In the genomic region with DNA sequence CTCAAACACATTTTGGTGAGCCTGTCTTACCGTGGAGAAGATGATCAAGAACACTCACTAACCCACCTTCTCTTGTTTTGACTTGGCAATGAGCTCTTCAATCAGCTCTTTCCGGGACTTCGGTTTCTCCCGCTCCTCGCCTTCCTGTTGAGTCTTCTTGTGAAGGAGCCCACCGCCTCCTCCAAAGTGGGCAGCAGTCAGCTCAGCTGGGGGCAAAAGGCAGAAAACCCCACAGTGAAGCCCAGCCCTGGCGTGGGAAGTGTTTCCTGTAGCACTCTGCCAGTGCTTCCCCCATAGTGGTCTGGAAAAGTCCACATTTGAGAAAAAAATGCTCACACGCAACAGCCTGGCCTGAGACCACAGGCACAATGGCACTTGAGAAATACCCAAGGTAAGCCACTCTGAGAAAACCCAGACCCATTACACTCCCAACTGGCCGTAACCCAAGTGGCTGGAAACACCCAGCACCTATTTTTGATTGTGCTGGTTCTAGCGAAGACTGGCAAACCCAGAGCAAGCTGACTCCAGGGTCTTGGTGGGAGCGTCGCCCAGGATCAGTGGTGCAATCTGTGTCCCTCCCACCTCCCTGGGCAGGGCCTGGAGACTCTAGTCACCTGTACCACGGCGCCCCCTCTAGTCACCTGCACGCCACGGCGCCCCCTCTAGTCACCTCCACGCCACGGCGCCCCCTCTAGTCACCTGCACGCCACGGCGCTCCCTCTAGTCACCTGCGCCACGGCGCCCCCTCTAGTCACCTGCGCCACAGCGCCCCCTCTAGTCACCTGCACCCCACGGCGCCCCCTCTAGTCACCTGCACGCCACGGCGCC, we compare ENCODE assay signal across 1 cellular context.
TF ChIP-seq lines count a peak whose summit lies in the region.

No MANE protein-coding gene starts in this region.

TF ChIP-seq in HepG2, 621 proteins besides CTCF, POLR2A, EP300 and RAD21 (continued from another document):
- TF ChIP-seq, protein P1, sequence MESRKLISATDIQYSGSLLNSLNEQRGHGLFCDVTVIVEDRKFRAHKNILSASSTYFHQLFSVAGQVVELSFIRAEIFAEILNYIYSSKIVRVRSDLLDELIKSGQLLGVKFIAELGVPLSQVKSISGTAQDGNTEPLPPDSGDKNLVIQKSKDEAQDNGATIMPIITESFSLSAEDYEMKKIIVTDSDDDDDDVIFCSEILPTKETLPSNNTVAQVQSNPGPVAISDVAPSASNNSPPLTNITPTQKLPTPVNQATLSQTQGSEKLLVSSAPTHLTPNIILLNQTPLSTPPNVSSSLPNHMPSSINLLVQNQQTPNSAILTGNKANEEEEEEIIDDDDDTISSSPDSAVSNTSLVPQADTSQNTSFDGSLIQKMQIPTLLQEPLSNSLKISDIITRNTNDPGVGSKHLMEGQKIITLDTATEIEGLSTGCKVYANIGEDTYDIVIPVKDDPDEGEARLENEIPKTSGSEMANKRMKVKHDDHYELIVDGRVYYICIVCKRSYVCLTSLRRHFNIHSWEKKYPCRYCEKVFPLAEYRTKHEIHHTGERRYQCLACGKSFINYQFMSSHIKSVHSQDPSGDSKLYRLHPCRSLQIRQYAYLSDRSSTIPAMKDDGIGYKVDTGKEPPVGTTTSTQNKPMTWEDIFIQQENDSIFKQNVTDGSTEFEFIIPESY (CRISPR knock-in tag; IDR thresholded peaks at IDR 0.05), result peak; percentile 100
- TF ChIP-seq HOXA3 (CRISPR knock-in tag; IDR thresholded peaks at IDR 0.05), result peak; percentile 62
- TF ChIP-seq NAIF1 (CRISPR knock-in tag; IDR thresholded peaks at IDR 0.05; ENCODE audit: borderline replicate concordance), result no peak
- TF ChIP-seq ZFX (CRISPR knock-in tag; IDR thresholded peaks at IDR 0.05; ENCODE audit: low read depth), result peak; percentile 27; the same call in 1 of the 2 replicates
